In the genomic region with DNA sequence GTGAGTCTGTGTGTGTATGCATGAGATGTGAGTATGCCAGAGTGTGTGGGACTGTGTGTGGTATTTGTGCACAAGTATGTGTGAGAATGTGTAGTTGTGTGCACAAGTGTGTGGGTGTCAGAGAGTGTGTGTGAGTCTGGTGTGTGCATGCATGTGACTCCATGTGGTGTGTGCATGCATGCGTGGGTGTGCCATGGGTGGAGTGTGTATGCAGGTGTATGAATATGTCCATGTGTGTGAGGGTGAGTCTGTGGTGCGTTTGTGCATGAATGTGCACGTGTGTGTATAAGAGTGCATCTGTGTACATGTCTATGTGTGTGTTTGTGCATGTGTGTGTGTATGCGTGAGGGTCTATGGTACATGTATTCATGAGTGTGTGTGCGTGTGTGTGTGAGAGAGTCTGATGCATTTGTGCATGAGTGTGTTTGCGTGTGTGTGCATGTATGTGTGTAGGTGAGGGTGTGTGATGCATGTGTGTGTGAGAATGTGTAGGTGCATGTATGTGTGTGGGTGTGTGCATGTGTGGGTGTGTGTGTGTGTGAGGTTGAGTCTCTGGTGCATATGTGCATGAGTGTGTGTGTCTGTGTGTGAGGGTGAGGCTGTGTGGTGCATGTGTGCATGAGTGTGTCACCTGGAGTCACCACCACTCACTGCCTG, we compare ENCODE assay signal across 23 cellular contexts.
"Had no signal": no experiment of that assay in that cellular context is flagged by ENCODE, and none has a peak within 500 bp of the region (broad histone marks: within the 10 kb centered on the region; RNA-seq: fewer than 3 reads in every experiment).

No MANE protein-coding gene starts in this region.

- H3K27me3 Mint-ChIP-seq: activated CD4-positive, alpha-beta memory T cell treated with anti-CD3 and anti-CD28 coated beads for 36 hours; central memory CD8-positive, alpha-beta T cell; stimulated activated naive CD8-positive, alpha-beta T cell treated with anti-CD3 and anti-CD28 coated beads, Interleukin-15, amount 100 ng/mL, for 72 hours had no signal

- DNase-seq: activated B cell treated with CpG ODN at 0.5 μM for 24 hours; activated CD4-positive, alpha-beta memory T cell treated with anti-CD3 and anti-CD28 coated beads for 36 hours; activated CD4-positive, alpha-beta T cell treated with anti-CD3 and anti-CD28 coated beads for 4 hours; activated effector memory CD4-positive, alpha-beta T cell treated with anti-CD3 and anti-CD28 coated beads, Interleukin-2, amount 50 U/mL, for 16 hours; activated naive CD4-positive, alpha-beta T cell treated with anti-CD3 and anti-CD28 coated beads, Interleukin-2, amount 50 U/mL, for 16 hours; activated T-cell treated with anti-CD3 and anti-CD28 coated beads, Interleukin-2, amount 50 U/mL, for 4 hours; aorta; brain microvascular endothelial cell; colonic mucosa; erythroblast; hypothalamus; islet precursor cell; nucleus accumbens; stimulated activated naive CD8-positive, alpha-beta T cell treated with anti-CD3 and anti-CD28 coated beads, Interleukin-15, amount 100 ng/mL, for 72 hours; SW 1271; testis had no signal

- H3K27me3 ChIP-seq: colonic mucosa, testis had no signal

- H3K9me3 Mint-ChIP-seq: activated B cell treated with CpG ODN at 0.5 μM for 24 hours; activated CD4-positive, alpha-beta memory T cell treated with anti-CD3 and anti-CD28 coated beads for 36 hours; activated T-cell treated with anti-CD3 and anti-CD28 coated beads, Interleukin-2, amount 50 U/mL, for 4 hours; central memory CD8-positive, alpha-beta T cell; mesothelial cell of epicardium; nephron; stimulated activated naive CD8-positive, alpha-beta T cell treated with anti-CD3 and anti-CD28 coated beads, Interleukin-15, amount 100 ng/mL, for 72 hours; T-helper 2 cell treated with Interferon-gamma antibody and Interleukin-4, amounts not matched to agents 5 μg/mL and 100 μg/mL, for 36 hours had no signal

- H3K36me3 ChIP-seq: brain microvascular endothelial cell, colonic mucosa had no signal

- H3K36me3 Mint-ChIP-seq: activated CD4-positive, alpha-beta memory T cell treated with anti-CD3 and anti-CD28 coated beads for 36 hours; mesothelial cell of epicardium had no signal

- H3K4me3 ChIP-seq: colonic mucosa, lung, testis had no signal

- H3K4me3 Mint-ChIP-seq: activated B cell treated with CpG ODN at 0.5 μM for 24 hours; activated CD4-positive, alpha-beta memory T cell treated with anti-CD3 and anti-CD28 coated beads for 36 hours; activated T-cell treated with anti-CD3 and anti-CD28 coated beads, Interleukin-2, amount 50 U/mL, for 4 hours; central memory CD8-positive, alpha-beta T cell; mesothelial cell of epicardium; nephron; stimulated activated naive CD8-positive, alpha-beta T cell treated with anti-CD3 and anti-CD28 coated beads, Interleukin-15, amount 100 ng/mL, for 72 hours; T-helper 2 cell treated with Interferon-gamma antibody and Interleukin-4, amounts not matched to agents 5 μg/mL and 100 μg/mL, for 36 hours had no signal

- H3K9me3 ChIP-seq: colonic mucosa, testis had no signal

- H3K27ac ChIP-seq: brain microvascular endothelial cell, colonic mucosa, testis had no signal

- H3K27ac Mint-ChIP-seq: activated B cell treated with CpG ODN at 0.5 μM for 24 hours; activated CD4-positive, alpha-beta memory T cell treated with anti-CD3 and anti-CD28 coated beads for 36 hours; mesothelial cell of epicardium; nephron; stimulated activated naive CD8-positive, alpha-beta T cell treated with anti-CD3 and anti-CD28 coated beads, Interleukin-15, amount 100 ng/mL, for 72 hours; T-helper 2 cell treated with Interferon-gamma antibody and Interleukin-4, amounts not matched to agents 5 μg/mL and 100 μg/mL, for 36 hours had no signal

- ATAC-seq: stimulated activated naive CD8-positive, alpha-beta T cell treated with anti-CD3 and anti-CD28 coated beads, Interleukin-15, amount 100 ng/mL, for 72 hours had no signal

- FAIRE-seq: endometrium, frontal cortex had no signal

- H3K4me1 ChIP-seq: colonic mucosa, testis had no signal
